Comparison of ENCODE assay signal across 1 cellular context in genomic region chr6:163526356-163526755, GRCh38.
TF ChIP-seq lines count a peak whose summit lies in the region.

No MANE protein-coding gene starts in this region.

TF ChIP-seq in A549, 52 proteins besides CTCF, POLR2A, EP300 and RAD21 (continued from another document):
- TF ChIP-seq BCL3 (IDR thresholded peaks at IDR 0.05), result no peak
- no peak for TF ChIP-seq HOXA7 (CRISPR knock-in tag; IDR thresholded peaks at IDR 0.05)
- TF ChIP-seq CEBPB (IDR thresholded peaks at IDR 0.05), result no peak
- no peak for TF ChIP-seq USF2 (IDR thresholded peaks at IDR 0.05)
- TF ChIP-seq REST (IDR thresholded peaks at IDR 0.05), result no peak
